14 cellular contexts compared by ENCODE assay signal in genomic region chr7:80147543-80148376, GRCh38. TPM values are rescaled to one million over a fixed set of nuclear protein-coding genes. Genes with fewer than 3 reads are reported as not detected.
DNase-seq lines count a peak whose midpoint lies in the region; ATAC-seq, FAIRE-seq and TF ChIP-seq lines count a peak whose summit lies in the region.
"Had no signal": no experiment of that assay in that cellular context is flagged by ENCODE, and none has a peak within 500 bp of the region (broad histone marks: within the 10 kb centered on the region; RNA-seq: fewer than 3 reads in every experiment).

No MANE protein-coding gene starts in this region.

- in situ Hi-C loops in astrocyte of the cerebellum (cut with HindIII; ENCODE audit: low sequenced_read_pairs), result no loop called here

- no peak overlapping the region for H3K4me3 ChIP-seq in astrocyte of the cerebellum (ENCODE audit: low read depth, low read length)

- H3K9me3 Mint-ChIP-seq in HFFc6, result no peaks in the 10 kb centered on the region
- no peaks in the 10 kb centered on the region for H3K9me3 Mint-ChIP-seq in activated CD8-positive, alpha-beta memory T cell treated with anti-CD3 and anti-CD28 coated beads, Interleukin-2, amount 10 ng/mL, durations not matched to agents 7 days and 5 days (ENCODE audit: low read depth)
- H3K9me3 Mint-ChIP-seq: activated CD4-positive, alpha-beta memory T cell treated with anti-CD3 and anti-CD28 coated beads for 36 hours; naive B cell had no signal

- peaks cover 92% of the 10 kb centered on the region for H3K4me1 Mint-ChIP-seq in HFFc6 (ENCODE audit: low read depth)
- H3K4me1 Mint-ChIP-seq in activated CD8-positive, alpha-beta memory T cell treated with anti-CD3 and anti-CD28 coated beads, Interleukin-2, amount 10 ng/mL, durations not matched to agents 7 days and 5 days, result peaks cover 4% of the 10 kb centered on the region
- H3K4me1 Mint-ChIP-seq: naive B cell, T-helper 17 cell had no signal

- H3K27me3 Mint-ChIP-seq in HFFc6 (ENCODE audit: insufficient read depth), result peaks cover 1% of the 10 kb centered on the region
- H3K27me3 Mint-ChIP-seq in activated CD8-positive, alpha-beta memory T cell treated with anti-CD3 and anti-CD28 coated beads, Interleukin-2, amount 10 ng/mL, durations not matched to agents 7 days and 5 days, result no peaks in the 10 kb centered on the region
- H3K27me3 Mint-ChIP-seq: activated CD4-positive, alpha-beta memory T cell treated with anti-CD3 and anti-CD28 coated beads for 36 hours; naive B cell; T-helper 17 cell had no signal

- TF ChIP-seq CTCF in HFFc6 (IDR thresholded peaks at IDR 0.05), result no peak
- TF ChIP-seq CTCF in astrocyte of the cerebellum (IDR thresholded peaks at IDR 0.05; ENCODE audit: low read depth, low read length, missing control alignments), result no peak

- CTCF ChIA-PET in activated CD8-positive, alpha-beta memory T cell treated with anti-CD3 and anti-CD28 coated beads, Interleukin-2, amount 10 ng/mL, durations not matched to agents 7 days and 5 days (lab: Charles Lee), result no interaction called here

- 0 out of 2 replicates have a peak, but pooled peaks cover 2% of the 10 kb centered on the region for H3K36me3 Mint-ChIP-seq in HFFc6 (ENCODE audit: low read depth)
- no peaks in the 10 kb centered on the region for H3K36me3 Mint-ChIP-seq in activated CD8-positive, alpha-beta memory T cell treated with anti-CD3 and anti-CD28 coated beads, Interleukin-2, amount 10 ng/mL, durations not matched to agents 7 days and 5 days
- H3K36me3 Mint-ChIP-seq: activated CD4-positive, alpha-beta memory T cell treated with anti-CD3 and anti-CD28 coated beads for 36 hours; naive B cell had no signal

- no peak for ATAC-seq in activated CD8-positive, alpha-beta memory T cell treated with anti-CD3 and anti-CD28 coated beads, Interleukin-2, amount 10 ng/mL, durations not matched to agents 7 days and 5 days
- no peak for ATAC-seq in HG02678 (IDR thresholded peaks at IDR 0.05; ENCODE audit: unreplicated experiment)
- ATAC-seq: T-helper 17 cell had no signal

- FAIRE-seq in islet of Langerhans (lab: Jason Lieb, UNC) (peak; percentile 5), urothelium cell line (lab: Jason Lieb, UNC) (peak; percentile 94)

- DNase-seq in HFFc6 (peak; percentile 69), astrocyte of the cerebellum (ENCODE audit: low read depth) (peak; percentile 69), urothelium cell line (ENCODE audit: low spot score) (no peak), anterior cingulate cortex (lab: John Stamatoyannopoulos, UW) (no peak)
- DNase-seq in activated CD8-positive, alpha-beta memory T cell treated with anti-CD3 and anti-CD28 coated beads, Interleukin-2, amount 10 ng/mL, durations not matched to agents 7 days and 5 days, result no peak
- DNase-seq: activated CD4-positive, alpha-beta memory T cell treated with anti-CD3 and anti-CD28 coated beads for 36 hours; activated naive CD4-positive, alpha-beta T cell; DND-41; dorsolateral prefrontal cortex; naive B cell; NCI-H82; T-helper 17 cell had no signal

- peak overlapping the region; percentile 86 for H3K4me3 Mint-ChIP-seq in HFFc6
- H3K4me3 Mint-ChIP-seq in activated CD8-positive, alpha-beta memory T cell treated with anti-CD3 and anti-CD28 coated beads, Interleukin-2, amount 10 ng/mL, durations not matched to agents 7 days and 5 days, result no peak overlapping the region
- H3K4me3 Mint-ChIP-seq: activated CD4-positive, alpha-beta memory T cell treated with anti-CD3 and anti-CD28 coated beads for 36 hours; naive B cell; T-helper 17 cell had no signal

- peak overlapping the region; percentile 99 for H3K27ac Mint-ChIP-seq in HFFc6
- no peak overlapping the region for H3K27ac Mint-ChIP-seq in activated CD8-positive, alpha-beta memory T cell treated with anti-CD3 and anti-CD28 coated beads, Interleukin-2, amount 10 ng/mL, durations not matched to agents 7 days and 5 days
- H3K27ac Mint-ChIP-seq: activated CD4-positive, alpha-beta memory T cell treated with anti-CD3 and anti-CD28 coated beads for 36 hours; naive B cell; T-helper 17 cell had no signal

RNA-seq across cellular contexts. Expression of gene GNAI1, which starts 13.1 kb away (rescaled TPM):
- total RNA-seq in HFFc6 (2021; fragmentation: NEBNext Ultra II Directional; extraction: Animal tissue kit (Norgen Biotek cat#: 25700)), result 10 to 100 TPM; 58.8 to 70.9 (median 66.4) TPM
- 1 to 10 TPM in 1 of 2 experiments, not detected in 1; 1.1 TPM for total RNA-seq in activated CD8-positive, alpha-beta memory T cell treated with anti-CD3 and anti-CD28 coated beads, Interleukin-2, amount 10 ng/mL, durations not matched to agents 7 days and 5 days

Comparison
In these comparisons a context has a peak if more than half of its experiments do, and no peak if none do; other contexts are left out.
1. DNase-seq: peak in HFFc6 (single experiment) and astrocyte of the cerebellum (single experiment); none in urothelium cell line (single experiment), anterior cingulate cortex (0 of 58) and activated CD8-positive, alpha-beta memory T cell treated with anti-CD3 and anti-CD28 coated beads, Interleukin-2, amount 10 ng/mL, durations not matched to agents 7 days and 5 days (single experiment).
2. RNA of gene GNAI1, which starts 13.1 kb away (total RNA-seq): 58.8 to 70.9 TPM in HFFc6; 1.1 TPM in activated CD8-positive, alpha-beta memory T cell treated with anti-CD3 and anti-CD28 coated beads, Interleukin-2, amount 10 ng/mL, durations not matched to agents 7 days and 5 days; every median in the first group is over 10 times any median in the second.